ENCODE assay signal across 8 cellular contexts in genomic region chr1:197519741-197520334, GRCh38.
DNase-seq lines count a peak whose midpoint lies in the region; TF ChIP-seq lines count a peak whose summit lies in the region.

No MANE protein-coding gene starts in this region.

- H3K27me3 ChIP-seq in Loucy (ENCODE audit: insufficient read depth, low read length, poor library complexity, severe bottlenecking) (no peaks in the 10 kb centered on the region), smooth muscle cell (ENCODE audit: low read depth) (no peaks in the 10 kb centered on the region)

- 100% methylated on average over 1 of the region's 1 CpG for WGBS in smooth muscle cell (ENCODE audit: low lambda C conversion rate)

- H3F3A ChIP-seq in Loucy (ENCODE audit: low read depth) (no peaks in the 10 kb centered on the region), smooth muscle cell (ENCODE audit: low read depth) (no peaks in the 10 kb centered on the region)

- H3K9ac ChIP-seq in Loucy (ENCODE audit: low read depth, low read length, poor library complexity, severe bottlenecking) (no peak overlapping the region), smooth muscle cell (ENCODE audit: low read depth) (no peak overlapping the region)

- DNase-seq in NOMO-1 (lab: John Stamatoyannopoulos, UW; ENCODE audit: unreplicated experiment in 2 of 2) (peak; percentile 3 to 10), NOMO-1 treated with dmso at 0.1 percent for 144 hours (lab: John Stamatoyannopoulos, UW; ENCODE audit: unreplicated experiment) (no peak), cardiac fibroblast (ENCODE audit: low read depth in 2 of 2) (peak; percentile 42 to 44), smooth muscle cell (lab: John Stamatoyannopoulos, UW; ENCODE audit: unreplicated experiment) (no peak), anterior cingulate cortex (lab: John Stamatoyannopoulos, UW) (no peak), NOMO-1 treated with DMSO at 0.1 percent for 48 hours (lab: John Stamatoyannopoulos, UW; ENCODE audit: unreplicated experiment) (no peak)
- DNase-seq in stimulated activated CD4-positive, alpha-beta T cell treated with anti-CD3 and anti-CD28 coated beads, Interleukin-4, amount 100 ng/mL, for 24 hours = no peak

- H3K4me1 ChIP-seq in Loucy (ENCODE audit: insufficient read depth, low read length, poor library complexity, severe bottlenecking) (no peaks in the 10 kb centered on the region), smooth muscle cell (ENCODE audit: low read depth) (no peaks in the 10 kb centered on the region)

- TF ChIP-seq CTCF in Loucy (conservative IDR thresholded peaks at IDR 0.05; ENCODE audit: low read length) (peak; percentile 69), cardiac fibroblast (IDR thresholded peaks at IDR 0.05; ENCODE audit: low read depth, low read length) (peak; percentile 54), smooth muscle cell (IDR thresholded peaks at IDR 0.05; ENCODE audit: borderline replicate concordance, insufficient read depth, poor library complexity, severe bottlenecking) (peak; percentile 37)

- H3K79me2 ChIP-seq in Loucy (ENCODE audit: insufficient read depth, low read length) = no peaks in the 10 kb centered on the region
- H3K79me2 ChIP-seq in smooth muscle cell (ENCODE audit: low read depth) = no peaks in the 10 kb centered on the region

- H3K4me3 ChIP-seq in Loucy (ENCODE audit: low read length, poor library complexity, severe bottlenecking) = no peak overlapping the region
- no peak overlapping the region for H3K4me3 ChIP-seq in cardiac fibroblast (replicated peaks in 1 of 2; ENCODE audit: low read depth in 2 of 2, low read length in 2 of 2)
- H3K4me3 ChIP-seq in smooth muscle cell = no peak overlapping the region

- H3K4me2 ChIP-seq in Loucy (ENCODE audit: low read depth, low read length, poor library complexity, severe bottlenecking) (no peak overlapping the region), smooth muscle cell (no peak overlapping the region)

- H3K9me3 ChIP-seq in Loucy (ENCODE audit: insufficient read depth, low read depth, low read length) (no peaks in the 10 kb centered on the region), smooth muscle cell (replicated peaks; ENCODE audit: low read depth) (no peaks in the 10 kb centered on the region)

- no peaks in the 10 kb centered on the region for H3K36me3 ChIP-seq in Loucy (ENCODE audit: insufficient read depth, low read length)
- no peaks in the 10 kb centered on the region for H3K36me3 ChIP-seq in smooth muscle cell (ENCODE audit: low read depth)

- H3K9me2 ChIP-seq in Loucy (replicated peaks; ENCODE audit: low read depth, low read length) = no peaks in the 10 kb centered on the region

- no peak overlapping the region for H3K27ac ChIP-seq in smooth muscle cell (ENCODE audit: low read depth)

- H4K20me1 ChIP-seq in Loucy (ENCODE audit: insufficient read depth, low read length, poor library complexity, severe bottlenecking) (no peaks in the 10 kb centered on the region), smooth muscle cell (ENCODE audit: low read depth) (no peaks in the 10 kb centered on the region)

- no peak overlapping the region for H2AFZ ChIP-seq in Loucy (ENCODE audit: low read length)
- no peak overlapping the region for H2AFZ ChIP-seq in smooth muscle cell (ENCODE audit: low read depth)

Comparison
In these comparisons a context has a peak if more than half of its experiments do, and no peak if none do; other contexts are left out.
1. DNase-seq: peak in NOMO-1 (2 of 2) and cardiac fibroblast (2 of 2); none in NOMO-1 treated with dmso at 0.1 percent for 144 hours (single experiment), smooth muscle cell (single experiment), stimulated activated CD4-positive, alpha-beta T cell treated with anti-CD3 and anti-CD28 coated beads, Interleukin-4, amount 100 ng/mL, for 24 hours (single experiment), anterior cingulate cortex (0 of 58) and NOMO-1 treated with DMSO at 0.1 percent for 48 hours (single experiment).
2. Peak in every context shown above with its lines, with median percentiles within 50 percentile points of each other: CTCF ChIP-seq.